ENCODE assay signal across 15 cellular contexts in genomic region chr15:74422370-74422722, GRCh38. TPM values are rescaled to one million over a fixed set of nuclear protein-coding genes. Genes with fewer than 3 reads are reported as not detected.
DNase-seq lines count a peak whose midpoint lies in the region; ATAC-seq, FAIRE-seq and TF ChIP-seq lines count a peak whose summit lies in the region.
"Had no signal": no experiment of that assay in that cellular context is flagged by ENCODE, and none has a peak within 500 bp of the region (broad histone marks: within the 10 kb centered on the region; RNA-seq: fewer than 3 reads in every experiment).

No MANE protein-coding gene starts in this region.

- no peaks in the 10 kb centered on the region for H3K27me3 Mint-ChIP-seq in activated T-cell treated with anti-CD3 and anti-CD28 coated beads, Interleukin-2, amount 50 U/mL, for 24 hours
- H3K27me3 Mint-ChIP-seq in progenitor cell of endocrine pancreas = peaks cover 6% of the 10 kb centered on the region

- TF ChIP-seq POLR2A in suprapubic skin (IDR thresholded peaks at IDR 0.05) (no peak), GM12891 (IDR thresholded peaks at IDR 0.05; ENCODE audit: low read depth, low read length) (no peak)

- no peaks in the 10 kb centered on the region for H3K27me3 ChIP-seq in adipocyte (replicated peaks; ENCODE audit: control insufficient read depth, insufficient read depth, low read length)
- H3K27me3 ChIP-seq in mesenchymal stem cell (ENCODE audit: control insufficient read depth in 1 of 2, insufficient read depth in 1 of 2, low read length in 2 of 2) = no peaks in the 10 kb centered on the region
- H3K27me3 ChIP-seq in suprapubic skin = no peaks in the 10 kb centered on the region

- H2BK120ac ChIP-seq in mesenchymal stem cell (ENCODE audit: low read depth, low read length) = no peak overlapping the region

- H3K36me3 Mint-ChIP-seq in activated T-cell treated with anti-CD3 and anti-CD28 coated beads, Interleukin-2, amount 50 U/mL, for 24 hours (ENCODE audit: low read depth) = peaks cover 94% of the 10 kb centered on the region
- no peaks in the 10 kb centered on the region for H3K36me3 Mint-ChIP-seq in progenitor cell of endocrine pancreas (ENCODE audit: insufficient read depth)

- H3K4ac ChIP-seq in mesenchymal stem cell (ENCODE audit: low read depth in 1 of 2, low read length in 2 of 2) = no peak overlapping the region

- no peak overlapping the region for H2AFZ ChIP-seq in mesenchymal stem cell (ENCODE audit: low read depth, low read length)

- no peaks in the 10 kb centered on the region for H3K9me3 Mint-ChIP-seq in activated T-cell treated with anti-CD3 and anti-CD28 coated beads, Interleukin-2, amount 50 U/mL, for 24 hours
- no peaks in the 10 kb centered on the region for H3K9me3 Mint-ChIP-seq in progenitor cell of endocrine pancreas (ENCODE audit: low read depth)

- H3K4me3 ChIP-seq in adipocyte (ENCODE audit: low read length) (peak overlapping the region; percentile 52), mesenchymal stem cell (ENCODE audit: insufficient read depth in 1 of 2, low read depth in 1 of 2, low read length in 2 of 2) (no peak overlapping the region), suprapubic skin (no peak overlapping the region)
- H3K4me3 ChIP-seq: HAP-1, lung had no signal

- peak overlapping the region; percentile 90 for H3K27ac Mint-ChIP-seq in activated T-cell treated with anti-CD3 and anti-CD28 coated beads, Interleukin-2, amount 50 U/mL, for 24 hours
- no peak overlapping the region for H3K27ac Mint-ChIP-seq in progenitor cell of endocrine pancreas

- no peak overlapping the region for H3K4me3 Mint-ChIP-seq in activated T-cell treated with anti-CD3 and anti-CD28 coated beads, Interleukin-2, amount 50 U/mL, for 24 hours
- H3K4me3 Mint-ChIP-seq in progenitor cell of endocrine pancreas (ENCODE audit: low read depth) = no peak overlapping the region

- H3K9me3 ChIP-seq in adipocyte (ENCODE audit: control insufficient read depth, low read length) = no peaks in the 10 kb centered on the region
- H3K9me3 ChIP-seq in mesenchymal stem cell (ENCODE audit: control insufficient read depth, low read length) = no peaks in the 10 kb centered on the region
- no peaks in the 10 kb centered on the region for H3K9me3 ChIP-seq in suprapubic skin
- H3K9me3 ChIP-seq: HAP-1 had no signal

- ATAC-seq in GM21528 (IDR thresholded peaks at IDR 0.05; ENCODE audit: low FRiP score, unreplicated experiment) = no peak

- H3K4me2 ChIP-seq in mesenchymal stem cell (ENCODE audit: low read length, poor library complexity, severe bottlenecking) = no peak overlapping the region

- no peak for TF ChIP-seq CTCF in suprapubic skin (IDR thresholded peaks at IDR 0.05)
- no peak for TF ChIP-seq CTCF in progenitor cell of endocrine pancreas (IDR thresholded peaks at IDR 0.05; ENCODE audit: unreplicated experiment)

- H2BK12ac ChIP-seq in mesenchymal stem cell (ENCODE audit: low read length in 2 of 2) = peak overlapping the region in 1 of 2 experiments; percentile 31

- H4K8ac ChIP-seq in mesenchymal stem cell (ENCODE audit: low read length) = peak overlapping the region; percentile 20

- no peak overlapping the region for H3K14ac ChIP-seq in mesenchymal stem cell (ENCODE audit: low read length in 2 of 2)

- H3K27ac ChIP-seq in mesenchymal stem cell (ENCODE audit: low read length, poor library complexity, severe bottlenecking) = peak overlapping the region; percentile 83
- peak overlapping the region; percentile 34 for H3K27ac ChIP-seq in suprapubic skin

- no peak overlapping the region for H2BK15ac ChIP-seq in mesenchymal stem cell (ENCODE audit: low read depth, poor library complexity, severe bottlenecking)

- WGBS in mesenchymal stem cell = 86% methylated on average over 8 of the region's 8 CpGs
- WGBS in suprapubic skin = 80% methylated on average over 5 of the region's 8 CpGs

- DNase-seq in activated T-cell treated with anti-CD3 and anti-CD28 coated beads, Interleukin-2, amount 50 U/mL, for 24 hours = no peak
- DNase-seq in activated T-cell treated with anti-CD3 and anti-CD28 coated beads for 4 hours = no peak
- DNase-seq in adipocyte (ENCODE audit: low read depth) = no peak
- DNase-seq in mesenchymal stem cell = no peak
- no peak for DNase-seq in suprapubic skin (ENCODE audit: low spot score in 2 of 2)
- DNase-seq in GM12891 (ENCODE audit: insufficient read length, low spot score) = no peak
- no peak for DNase-seq in progenitor cell of endocrine pancreas (ENCODE audit: low spot score, unreplicated experiment)
- DNase-seq: DMS 273 treated with DMSO at 0.1 percent for 48 hours, NCI-H1417, SIG-M5 had no signal

- H3K23ac ChIP-seq in mesenchymal stem cell (ENCODE audit: low read length in 2 of 2) = no peak overlapping the region

- H3K9ac ChIP-seq in adipocyte (ENCODE audit: low read length) (peak overlapping the region; percentile 60), mesenchymal stem cell (ENCODE audit: low read length) (peak overlapping the region; percentile 12)

- H3K36me3 ChIP-seq in adipocyte (ENCODE audit: control insufficient read depth, insufficient read depth, low read length, severe bottlenecking) (no peaks in the 10 kb centered on the region), mesenchymal stem cell (ENCODE audit: control insufficient read depth in 1 of 2, insufficient read depth in 2 of 2, low read depth in 1 of 2, low read length in 2 of 2) (peaks cover 8 to 25% of the 10 kb centered on the region in 2 experiments), suprapubic skin (no peaks in the 10 kb centered on the region)
- H3K36me3 ChIP-seq: HAP-1 had no signal

- no peak for TF ChIP-seq EP300 in suprapubic skin (IDR thresholded peaks at IDR 0.05)

- no peaks in the 10 kb centered on the region for H3K79me1 ChIP-seq in mesenchymal stem cell (replicated peaks; ENCODE audit: low read length, poor library complexity, severe bottlenecking)

- H4K91ac ChIP-seq in mesenchymal stem cell (ENCODE audit: low read length) = no peak overlapping the region

- peak overlapping the region; percentile 9 for H2BK5ac ChIP-seq in mesenchymal stem cell (ENCODE audit: low read depth, low read length, poor library complexity, severe bottlenecking)

- no peak for FAIRE-seq in GM12891 (lab: Jason Lieb, UNC)
- FAIRE-seq: A204.1, endothelial cell of umbilical vein had no signal

- H2AK5ac ChIP-seq in mesenchymal stem cell (ENCODE audit: low read length, severe bottlenecking) = peak overlapping the region; percentile 72

- peak overlapping the region in 1 of 2 experiments; percentile 38 for H3K18ac ChIP-seq in mesenchymal stem cell (ENCODE audit: low read depth in 1 of 2, low read length in 2 of 2)

- H3K4me1 ChIP-seq in adipocyte (ENCODE audit: control insufficient read depth, insufficient read depth, low read length) (peaks cover 55% of the 10 kb centered on the region), mesenchymal stem cell (ENCODE audit: control insufficient read depth, insufficient read depth, low read depth, low read length) (peaks cover 87% of the 10 kb centered on the region), suprapubic skin (peaks cover 5% of the 10 kb centered on the region)
- H3K4me1 ChIP-seq: HAP-1 had no signal

- H3K4me1 Mint-ChIP-seq in activated T-cell treated with anti-CD3 and anti-CD28 coated beads, Interleukin-2, amount 50 U/mL, for 24 hours (ENCODE audit: low read depth) = peaks cover 89% of the 10 kb centered on the region
- H3K4me1 Mint-ChIP-seq in progenitor cell of endocrine pancreas (ENCODE audit: low read depth) = peaks cover 10% of the 10 kb centered on the region

TF ChIP-seq in GM12891, 5 proteins besides CTCF, POLR2A, EP300 and RAD21:
- TF ChIP-seq PAX5 (IDR thresholded peaks at IDR 0.05; ENCODE audit: insufficient read depth, low read length, severe bottlenecking) (no peak), TAF1 (IDR thresholded peaks at IDR 0.05; ENCODE audit: low read depth, low read length) (no peak), POU2F2 (IDR thresholded peaks at IDR 0.05; ENCODE audit: low read depth, low read length) (no peak)

RNA-seq across cellular contexts. Expression of gene SEMA7A, which starts 11.4 kb away (rescaled TPM):
- 0.94 TPM for polyA plus RNA-seq in mesenchymal stem cell (2013, experiment 1 of 2)
- polyA plus RNA-seq in mesenchymal stem cell (2013, experiment 2 of 2) = 1.1 TPM
- total RNA-seq in suprapubic skin = 10 to 100 TPM; 10.1 to 31.4 (median 18.0) TPM
- polyA plus RNA-seq in GM12891 (2012; ENCODE audit: low read depth, missing spikeins) = 51.0 TPM
- 1.9 and 2.6 TPM in 2 replicates for total RNA-seq in progenitor cell of endocrine pancreas

RNA-seq across cellular contexts. Expression of gene UBL7, which starts 38.6 kb away (rescaled TPM):
- polyA plus RNA-seq in mesenchymal stem cell (2013, experiment 1 of 2) = 26.3 TPM
- polyA plus RNA-seq in mesenchymal stem cell (2013, experiment 2 of 2) = 25.3 TPM
- 10 to 100 TPM; 32.2 to 74.2 (median 62.8) TPM for total RNA-seq in suprapubic skin
- 105 TPM for polyA plus RNA-seq in GM12891 (2012; ENCODE audit: low read depth, missing spikeins)
- 45.9 and 53.7 TPM in 2 replicates for total RNA-seq in progenitor cell of endocrine pancreas

RNA-seq across cellular contexts. Expression of gene CYP11A1, which starts 54.9 kb away (rescaled TPM):
- 0.08 TPM for polyA plus RNA-seq in mesenchymal stem cell (2013, experiment 1 of 2)
- 0.07 TPM for polyA plus RNA-seq in mesenchymal stem cell (2013, experiment 2 of 2)
- 1 to 10 TPM in 1 of 4 donors, under 1 TPM in 2, not detected in 1; 0.47 to 1.4 (median 0.53) TPM for total RNA-seq in suprapubic skin
- polyA plus RNA-seq in GM12891 (2012; ENCODE audit: low read depth, missing spikeins) = 0.54 TPM
- total RNA-seq in progenitor cell of endocrine pancreas = 1.6 and 2.0 TPM in 2 replicates
- total RNA-seq: endothelial cell of umbilical vein had no signal
